1 cellular context compared by ENCODE assay signal in genomic region chr10:70910486-70911350, GRCh38.
A peak's percentile ranks its signal among the peaks of the same experiment; 100 is the strongest.
TF ChIP-seq lines count a peak whose summit lies in the region.

No MANE protein-coding gene starts in this region.

TF ChIP-seq in K562, 482 proteins besides CTCF, POLR2A, EP300 and RAD21:
- TF ChIP-seq IFI16 (CRISPR knock-in tag; IDR thresholded peaks at IDR 0.05) (no peak), MYBL2 (IDR thresholded peaks at IDR 0.05; ENCODE audit: low read depth) (no peak), MYBL2 (CRISPR knock-in tag; IDR thresholded peaks at IDR 0.05; ENCODE audit: borderline replicate concordance) (no peak), ZNF282 (CRISPR knock-in tag; IDR thresholded peaks at IDR 0.05) (0 out of 2 replicates have a peak, but pooled peaks have one; percentile 39), ZNF280A (IDR thresholded peaks at IDR 0.05; ENCODE audit: low read depth, partially characterized antibody) (no peak), SPI1 (IDR thresholded peaks at IDR 0.05; ENCODE audit: borderline replicate concordance, low read depth, low read length) (peak; percentile 35; the same call in 1 of the 2 replicates), CBFB (CRISPR knock-in tag; IDR thresholded peaks at IDR 0.05) (no peak), MITF (IDR thresholded peaks at IDR 0.05) (no peak)
TF ChIP-seq in K562: peak in this region for 2.
